Comparison of ENCODE assay signal across 19 cellular contexts in genomic region chr6:20058912-20059311, GRCh38.
DNase-seq lines count a peak whose midpoint lies in the region; ATAC-seq and TF ChIP-seq lines count a peak whose summit lies in the region.
"Had no signal": no experiment of that assay in that cellular context is flagged by ENCODE, and none has a peak within 500 bp of the region (broad histone marks: within the 10 kb centered on the region; RNA-seq: fewer than 3 reads in every experiment).

No MANE protein-coding gene starts in this region.

- intact Hi-C loops in CD4-positive, alpha-beta T cell (cut with DNase I, micrococcal nuclease), result loop anchor here in 1 of 2 experiments (5.0 kb wide), 1 partner anchor 1462 kb away; no protein-coding TSS in a partner anchor
- intact Hi-C loops in esophagus muscularis mucosa (cut with DNase I), result loop anchor here (2.0 to 10.0 kb wide), 3 partner anchors 1314 to 1534 kb away; no protein-coding TSS in a partner anchor

- H3K36me3 ChIP-seq in H7 (replicated peaks; ENCODE audit: control insufficient read depth, insufficient read depth, low read length) (no peaks in the 10 kb centered on the region), esophagus muscularis mucosa (no peaks in the 10 kb centered on the region)
- H3K36me3 ChIP-seq: right lobe of liver, suprapubic skin had no signal

- POLR2A ChIA-PET in CD4-positive, alpha-beta T cell (lab: Charles Lee), result no interaction called here

- H3K9me3 Mint-ChIP-seq in CD4-positive, alpha-beta T cell, result no peaks in the 10 kb centered on the region
- H3K9me3 Mint-ChIP-seq: activated naive CD4-positive, alpha-beta T cell treated with anti-CD3 and anti-CD28 coated beads for 36 hours; T-helper 1 cell treated with Interleukin-12 subunit alpha and Interleukin-12 subunit beta and Interleukin-4 antibody, amounts not matched to agents 30 μg/mL and 1 μg/mL, for 36 hours had no signal

- WGBS in esophagus muscularis mucosa, result 69% methylated on average over 3 of the region's 3 CpGs

- ATAC-seq in CD4-positive, alpha-beta T cell (ENCODE audit: poor library complexity), result no peak
- ATAC-seq in HG02840 (IDR thresholded peaks at IDR 0.05; ENCODE audit: low FRiP score, unreplicated experiment), result no peak
- ATAC-seq: left cardiac atrium had no signal

- CTCF ChIA-PET in CD4-positive, alpha-beta T cell (lab: Charles Lee), result no interaction called here

- peak; percentile 34 for TF ChIP-seq CTCF in VCaP (conservative IDR thresholded peaks at IDR 0.05)
- no peak for TF ChIP-seq CTCF in CD4-positive, alpha-beta T cell (IDR thresholded peaks at IDR 0.05)
- TF ChIP-seq CTCF in esophagus muscularis mucosa (IDR thresholded peaks at IDR 0.05), result no peak

- no peak overlapping the region for H3K4me3 ChIP-seq in H7 (ENCODE audit: insufficient read depth, low read depth, low read length)
- H3K4me3 ChIP-seq in esophagus muscularis mucosa, result no peak overlapping the region
- H3K4me3 ChIP-seq: right lobe of liver, suprapubic skin had no signal

- H3K27me3 Mint-ChIP-seq in CD4-positive, alpha-beta T cell, result no peaks in the 10 kb centered on the region

- no peak overlapping the region for H3K27ac Mint-ChIP-seq in CD4-positive, alpha-beta T cell
- H3K27ac Mint-ChIP-seq: activated naive CD4-positive, alpha-beta T cell treated with anti-CD3 and anti-CD28 coated beads for 36 hours; T-helper 1 cell treated with Interleukin-12 subunit alpha and Interleukin-12 subunit beta and Interleukin-4 antibody, amounts not matched to agents 30 μg/mL and 1 μg/mL, for 36 hours had no signal

- H3K27me3 ChIP-seq in H7 (ENCODE audit: control insufficient read depth, insufficient read depth, low read length), result no peaks in the 10 kb centered on the region
- no peaks in the 10 kb centered on the region for H3K27me3 ChIP-seq in CD4-positive, alpha-beta T cell (ENCODE audit: control insufficient read depth, insufficient read depth, low read length)
- no peaks in the 10 kb centered on the region for H3K27me3 ChIP-seq in esophagus muscularis mucosa
- H3K27me3 ChIP-seq: right lobe of liver, suprapubic skin had no signal

- TF ChIP-seq POLR2A in esophagus muscularis mucosa (IDR thresholded peaks at IDR 0.05; ENCODE audit: low read depth), result no peak

- no peaks in the 10 kb centered on the region for H3K9me3 ChIP-seq in CD4-positive, alpha-beta T cell (ENCODE audit: control insufficient read depth, low read length)
- H3K9me3 ChIP-seq in esophagus muscularis mucosa, result no peaks in the 10 kb centered on the region
- H3K9me3 ChIP-seq: right lobe of liver, suprapubic skin had no signal

- peaks cover 0 to 7% (median 7%) of the 10 kb centered on the region in 4 donors for H3K4me1 ChIP-seq in esophagus muscularis mucosa
- H3K4me1 ChIP-seq: right lobe of liver, suprapubic skin had no signal

- DNase-seq in CMK (ENCODE audit: low read depth) (peak; percentile 29), H7 (peak; percentile 24), NCI-H69 (lab: John Stamatoyannopoulos, UW) (peak; percentile 25), esophagus muscularis mucosa (ENCODE audit: extremely low spot score) (no peak), NCI-H2107 (lab: John Stamatoyannopoulos, UW) (no peak)
- DNase-seq in CD4-positive, alpha-beta T cell, result no peak
- DNase-seq: activated CD4-positive, alpha-beta T cell treated with anti-CD3 and anti-CD28 coated beads for 4 hours; activated naive CD4-positive, alpha-beta T cell treated with anti-CD3 and anti-CD28 coated beads for 36 hours; effector CD8-positive, alpha-beta T cell; left cardiac atrium; NCI-H1694; NCI-H524; occipital lobe; right lobe of liver had no signal

- H3K4me3 Mint-ChIP-seq in CD4-positive, alpha-beta T cell, result no peak overlapping the region
- H3K4me3 Mint-ChIP-seq: activated naive CD4-positive, alpha-beta T cell treated with anti-CD3 and anti-CD28 coated beads for 36 hours; T-helper 1 cell treated with Interleukin-12 subunit alpha and Interleukin-12 subunit beta and Interleukin-4 antibody, amounts not matched to agents 30 μg/mL and 1 μg/mL, for 36 hours had no signal

- H3K27ac ChIP-seq in VCaP (no peak overlapping the region), esophagus muscularis mucosa (replicated peaks in 1 of 4) (no peak overlapping the region)
- H3K27ac ChIP-seq in CD4-positive, alpha-beta T cell (ENCODE audit: low read depth, low read length), result no peak overlapping the region
- H3K27ac ChIP-seq: right lobe of liver, RWPE1, suprapubic skin had no signal

- no peak for TF ChIP-seq EP300 in esophagus muscularis mucosa (IDR thresholded peaks at IDR 0.05)

- H3K4me1 Mint-ChIP-seq in CD4-positive, alpha-beta T cell (ENCODE audit: low read depth), result no peaks in the 10 kb centered on the region

- no peaks in the 10 kb centered on the region for H3K36me3 Mint-ChIP-seq in CD4-positive, alpha-beta T cell (ENCODE audit: low read depth)

Comparison
In these comparisons a context has a peak if more than half of its experiments do, and no peak if none do; other contexts are left out.
1. DNase-seq: peak in CMK (single experiment), H7 (single experiment) and NCI-H69 (single experiment); none in CD4-positive, alpha-beta T cell (0 of 10), esophagus muscularis mucosa (single experiment) and NCI-H2107 (single experiment).